ENCODE assay signal across 22 cellular contexts in genomic region chr7:157797361-157797760, GRCh38.
"Had no signal": no experiment of that assay in that cellular context is flagged by ENCODE, and none has a peak within 500 bp of the region (broad histone marks: within the 10 kb centered on the region; RNA-seq: fewer than 3 reads in every experiment).

No MANE protein-coding gene starts in this region.

- H3K27ac ChIP-seq: colonic mucosa, epithelial cell of prostate, gastroesophageal sphincter, heart left ventricle, neutrophil, pancreas, right lobe of liver, thoracic aorta, tibial nerve, upper lobe of left lung had no signal

- H3K36me3 ChIP-seq: colonic mucosa, gastroesophageal sphincter, heart left ventricle, neutrophil, pancreas, right lobe of liver, thoracic aorta, tibial nerve, upper lobe of left lung had no signal

- H3K4me1 ChIP-seq: colonic mucosa, gastroesophageal sphincter, heart left ventricle, pancreas, right lobe of liver, tibial nerve, upper lobe of left lung had no signal

- H3K9me3 ChIP-seq: colonic mucosa, gastroesophageal sphincter, neutrophil, pancreas, right lobe of liver, thoracic aorta, upper lobe of left lung had no signal

- ATAC-seq: esophagus mucosa; gastroesophageal sphincter; heart left ventricle; left lobe of liver; naive thymus-derived CD8-positive, alpha-beta T cell; pancreas; right lobe of liver; stimulated activated naive B cell treated with anti-CD40 and anti-IgM and Interleukin-4, amounts not matched to agents 10 μg/mL and 1 μg/mL and 100 μg/mL, for 72 hours had no signal

- DNase-seq: cerebellar nuclear complex; colonic mucosa; effector CD8-positive, alpha-beta T cell; endodermal cell; foreskin fibroblast; heart left ventricle; hippocampal formation; small intestine; stimulated activated CD4-positive, alpha-beta T cell treated with anti-CD3 and anti-CD28 coated beads, Interleukin-15, amount 100 ng/mL, for 24 hours; stimulated activated CD4-positive, alpha-beta T cell treated with anti-CD3 and anti-CD28 coated beads, Interleukin-2, amount 100 ng/mL, for 48 hours; stimulated activated naive B cell treated with anti-CD40 and anti-IgM and Interleukin-4, amounts not matched to agents 10 μg/mL and 1 μg/mL and 100 μg/mL, for 72 hours; upper lobe of left lung had no signal

- H3K27me3 ChIP-seq: colonic mucosa, neutrophil, pancreas, right lobe of liver, tibial nerve, upper lobe of left lung had no signal

- H3K4me3 ChIP-seq: colonic mucosa, gastroesophageal sphincter, heart left ventricle, pancreas, right lobe of liver, thoracic aorta, tibial nerve, upper lobe of left lung had no signal
